ENCODE assay signal across 1 cellular context in genomic region chr7:94657771-94658693, GRCh38.
TF ChIP-seq lines count a peak whose summit lies in the region.

No MANE protein-coding gene starts in this region.

TF ChIP-seq in GM23338, 12 proteins besides CTCF, POLR2A, EP300 and RAD21 (continued from another document):
- TF ChIP-seq, protein P1, sequence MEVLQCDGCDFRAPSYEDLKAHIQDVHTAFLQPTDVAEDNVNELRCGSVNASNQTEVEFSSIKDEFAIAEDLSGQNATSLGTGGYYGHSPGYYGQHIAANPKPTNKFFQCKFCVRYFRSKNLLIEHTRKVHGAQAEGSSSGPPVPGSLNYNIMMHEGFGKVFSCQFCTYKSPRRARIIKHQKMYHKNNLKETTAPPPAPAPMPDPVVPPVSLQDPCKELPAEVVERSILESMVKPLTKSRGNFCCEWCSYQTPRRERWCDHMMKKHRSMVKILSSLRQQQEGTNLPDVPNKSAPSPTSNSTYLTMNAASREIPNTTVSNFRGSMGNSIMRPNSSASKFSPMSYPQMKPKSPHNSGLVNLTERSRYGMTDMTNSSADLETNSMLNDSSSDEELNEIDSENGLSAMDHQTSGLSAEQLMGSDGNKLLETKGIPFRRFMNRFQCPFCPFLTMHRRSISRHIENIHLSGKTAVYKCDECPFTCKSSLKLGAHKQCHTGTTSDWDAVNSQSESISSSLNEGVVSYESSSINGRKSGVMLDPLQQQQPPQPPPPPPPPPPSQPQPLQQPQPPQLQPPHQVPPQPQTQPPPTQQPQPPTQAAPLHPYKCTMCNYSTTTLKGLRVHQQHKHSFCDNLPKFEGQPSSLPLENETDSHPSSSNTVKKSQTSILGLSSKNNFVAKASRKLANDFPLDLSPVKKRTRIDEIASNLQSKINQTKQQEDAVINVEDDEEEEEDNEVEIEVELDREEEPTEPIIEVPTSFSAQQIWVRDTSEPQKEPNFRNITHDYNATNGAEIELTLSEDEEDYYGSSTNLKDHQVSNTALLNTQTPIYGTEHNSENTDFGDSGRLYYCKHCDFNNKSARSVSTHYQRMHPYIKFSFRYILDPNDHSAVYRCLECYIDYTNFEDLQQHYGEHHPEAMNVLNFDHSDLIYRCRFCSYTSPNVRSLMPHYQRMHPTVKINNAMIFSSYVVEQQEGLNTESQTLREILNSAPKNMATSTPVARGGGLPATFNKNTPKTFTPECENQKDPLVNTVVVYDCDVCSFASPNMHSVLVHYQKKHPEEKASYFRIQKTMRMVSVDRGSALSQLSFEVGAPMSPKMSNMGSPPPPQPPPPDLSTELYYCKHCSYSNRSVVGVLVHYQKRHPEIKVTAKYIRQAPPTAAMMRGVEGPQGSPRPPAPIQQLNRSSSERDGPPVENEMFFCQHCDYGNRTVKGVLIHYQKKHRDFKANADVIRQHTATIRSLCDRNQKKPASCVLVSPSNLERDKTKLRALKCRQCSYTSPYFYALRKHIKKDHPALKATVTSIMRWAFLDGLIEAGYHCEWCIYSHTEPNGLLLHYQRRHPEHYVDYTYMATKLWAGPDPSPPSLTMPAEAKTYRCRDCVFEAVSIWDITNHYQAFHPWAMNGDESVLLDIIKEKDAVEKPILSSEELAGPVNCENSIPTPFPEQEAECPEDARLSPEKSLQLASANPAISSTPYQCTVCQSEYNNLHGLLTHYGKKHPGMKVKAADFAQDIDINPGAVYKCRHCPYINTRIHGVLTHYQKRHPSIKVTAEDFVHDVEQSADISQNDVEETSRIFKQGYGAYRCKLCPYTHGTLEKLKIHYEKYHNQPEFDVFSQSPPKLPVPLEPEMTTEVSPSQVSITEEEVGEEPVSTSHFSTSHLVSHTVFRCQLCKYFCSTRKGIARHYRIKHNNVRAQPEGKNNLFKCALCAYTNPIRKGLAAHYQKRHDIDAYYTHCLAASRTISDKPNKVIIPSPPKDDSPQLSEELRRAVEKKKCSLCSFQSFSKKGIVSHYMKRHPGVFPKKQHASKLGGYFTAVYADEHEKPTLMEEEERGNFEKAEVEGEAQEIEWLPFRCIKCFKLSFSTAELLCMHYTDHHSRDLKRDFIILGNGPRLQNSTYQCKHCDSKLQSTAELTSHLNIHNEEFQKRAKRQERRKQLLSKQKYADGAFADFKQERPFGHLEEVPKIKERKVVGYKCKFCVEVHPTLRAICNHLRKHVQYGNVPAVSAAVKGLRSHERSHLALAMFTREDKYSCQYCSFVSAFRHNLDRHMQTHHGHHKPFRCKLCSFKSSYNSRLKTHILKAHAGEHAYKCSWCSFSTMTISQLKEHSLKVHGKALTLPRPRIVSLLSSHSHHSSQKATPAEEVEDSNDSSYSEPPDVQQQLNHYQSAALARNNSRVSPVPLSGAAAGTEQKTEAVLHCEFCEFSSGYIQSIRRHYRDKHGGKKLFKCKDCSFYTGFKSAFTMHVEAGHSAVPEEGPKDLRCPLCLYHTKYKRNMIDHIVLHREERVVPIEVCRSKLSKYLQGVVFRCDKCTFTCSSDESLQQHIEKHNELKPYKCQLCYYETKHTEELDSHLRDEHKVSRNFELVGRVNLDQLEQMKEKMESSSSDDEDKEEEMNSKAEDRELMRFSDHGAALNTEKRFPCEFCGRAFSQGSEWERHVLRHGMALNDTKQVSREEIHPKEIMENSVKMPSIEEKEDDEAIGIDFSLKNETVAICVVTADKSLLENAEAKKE (CRISPR knock-in tag; IDR thresholded peaks at IDR 0.05), result no peak
- TF ChIP-seq JUNB (IDR thresholded peaks at IDR 0.05; ENCODE audit: unreplicated experiment) (no peak), REST (IDR thresholded peaks at IDR 0.05; ENCODE audit: unreplicated experiment) (no peak), EZH2phosphoT487 (IDR thresholded peaks at IDR 0.05; ENCODE audit: unreplicated experiment) (no peak), ZNF114 (CRISPR knock-in tag; IDR thresholded peaks at IDR 0.05) (no peak)
